ENCODE assay signal across 10 cellular contexts in the genomic region with DNA sequence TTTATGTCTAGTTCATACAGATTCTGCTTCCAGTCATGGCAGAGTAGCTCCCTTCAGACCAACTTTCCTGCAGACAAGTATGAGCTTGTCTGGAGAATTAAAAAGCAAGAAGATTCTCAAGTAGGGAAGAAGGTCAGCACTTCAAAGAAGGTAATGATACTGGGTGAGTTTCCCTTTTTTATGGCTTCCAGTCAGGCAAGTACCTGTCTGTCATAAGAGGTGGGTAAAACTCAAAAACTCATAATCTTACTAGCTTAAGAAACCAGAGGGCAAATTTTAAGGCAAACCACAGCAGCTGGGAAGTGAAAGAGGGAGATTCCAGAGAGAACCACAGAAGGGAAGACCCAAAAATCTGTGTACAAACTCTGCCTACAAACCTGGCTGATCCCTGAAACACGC. TPM values are rescaled to one million over a fixed set of nuclear protein-coding genes. Genes with fewer than 3 reads are reported as not detected.
DNase-seq lines count a peak whose midpoint lies in the region; ATAC-seq lines count a peak whose summit lies in the region.
"Had no signal": no experiment of that assay in that cellular context is flagged by ENCODE, and none has a peak within 500 bp of the region (broad histone marks: within the 10 kb centered on the region; RNA-seq: fewer than 3 reads in every experiment).

No MANE protein-coding gene starts in this region.

- peak; percentile 63 to 65 for ATAC-seq in activated naive CD4-positive, alpha-beta T cell treated with anti-CD3 and anti-CD28 coated beads, Interleukin-2, amount 50 U/mL, for 72 hours
- ATAC-seq in HG03378 (IDR thresholded peaks at IDR 0.05; ENCODE audit: unreplicated experiment) (peak; percentile 52), GM21447 (IDR thresholded peaks at IDR 0.05; ENCODE audit: unreplicated experiment) (no peak)
- ATAC-seq in stimulated activated naive CD8-positive, alpha-beta T cell treated with anti-CD3 and anti-CD28 coated beads, Interleukin-15, Interleukin-2, amounts not matched to agents 100 U/mL and 50 U/mL, for 24 hours: peak; percentile 69

- peak overlapping the region; percentile 83 for H3K27ac Mint-ChIP-seq in activated naive CD4-positive, alpha-beta T cell treated with anti-CD3 and anti-CD28 coated beads, Interleukin-2, amount 50 U/mL, for 72 hours

- peaks cover 0 to 6% of the 10 kb centered on the region in 2 donors for H3K9me3 Mint-ChIP-seq in activated naive CD4-positive, alpha-beta T cell treated with anti-CD3 and anti-CD28 coated beads, Interleukin-2, amount 50 U/mL, for 72 hours

- peaks cover 0 to 6% of the 10 kb centered on the region in 2 donors for H3K36me3 Mint-ChIP-seq in activated naive CD4-positive, alpha-beta T cell treated with anti-CD3 and anti-CD28 coated beads, Interleukin-2, amount 50 U/mL, for 72 hours

- peak in 1 of 2 donors; percentile 6 for DNase-seq in activated naive CD4-positive, alpha-beta T cell treated with anti-CD3 and anti-CD28 coated beads, Interleukin-2, amount 50 U/mL, for 72 hours (ENCODE audit: low spot score in 2 of 2)
- DNase-seq in activated naive CD4-positive, alpha-beta T cell treated with anti-CD3 and anti-CD28 coated beads, Interleukin-2, amount 50 U/mL, for 16 hours: no peak
- DNase-seq in astrocyte of the hippocampus (ENCODE audit: low read depth, low spot score) (peak; percentile 62), mucosa of gallbladder (ENCODE audit: low spot score) (no peak), NCI-H2171 (lab: John Stamatoyannopoulos, UW) (no peak)
- DNase-seq in stimulated activated naive CD8-positive, alpha-beta T cell treated with anti-CD3 and anti-CD28 coated beads, Interleukin-15, Interleukin-2, amounts not matched to agents 100 U/mL and 50 U/mL, for 24 hours: no peak
- DNase-seq: BE2C, NCI-H1694 treated with DMSO at 0.1 percent for 48 hours had no signal

RNA-seq across cellular contexts. Expression of a gene that starts 54.2 kb away (rescaled TPM):
- total RNA-seq in activated naive CD4-positive, alpha-beta T cell treated with anti-CD3 and anti-CD28 coated beads, Interleukin-2, amount 50 U/mL, for 72 hours: 10 to 100 TPM; 66.4 to 94.0 TPM
- 54.0 TPM for total RNA-seq in mucosa of gallbladder
